In the genomic region with DNA sequence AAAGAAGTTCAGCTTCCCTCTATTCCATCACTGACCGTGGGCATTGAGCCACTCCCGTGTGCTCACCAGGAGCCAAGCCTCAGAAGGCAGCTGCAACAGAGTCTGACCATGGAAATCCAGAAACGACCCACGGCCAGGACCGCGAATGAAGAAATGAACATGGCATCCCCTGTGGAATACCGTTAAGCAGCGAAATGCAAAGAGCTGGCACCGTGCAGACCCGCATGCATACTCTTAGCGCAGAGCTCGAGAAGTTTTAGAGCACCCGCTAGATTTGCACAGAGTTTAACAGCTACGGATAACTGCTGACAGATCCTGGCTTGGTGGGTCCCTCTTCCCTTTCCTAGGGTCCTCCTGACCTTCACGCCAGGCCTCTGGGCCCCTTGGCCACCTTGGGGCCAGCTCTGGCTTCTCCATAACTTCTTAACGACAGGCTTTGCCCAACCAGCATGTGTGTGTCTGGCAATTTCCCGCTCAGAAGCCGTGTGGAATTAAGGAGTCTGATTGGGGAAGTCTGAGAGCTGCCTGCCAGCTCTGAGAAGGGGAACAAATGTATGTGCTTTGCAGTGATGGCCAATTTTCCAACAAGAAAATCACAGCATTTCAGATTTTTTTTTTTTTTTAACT, we compare ENCODE assay signal across 20 cellular contexts.
A peak's percentile ranks its signal among the peaks of the same experiment; 100 is the strongest.
DNase-seq lines count a peak whose midpoint lies in the region; ATAC-seq and TF ChIP-seq lines count a peak whose summit lies in the region.
"Had no signal": no experiment of that assay in that cellular context is flagged by ENCODE, and none has a peak within 500 bp of the region (broad histone marks: within the 10 kb centered on the region; RNA-seq: fewer than 3 reads in every experiment).

No MANE protein-coding gene starts in this region.

- 91% methylated on average over 16 of the region's 18 CpGs for WGBS in esophagus muscularis mucosa

- intact Hi-C loops in left cardiac atrium (cut with DNase I), result no loop called here
- intact Hi-C loops in esophagus muscularis mucosa (cut with DNase I), result no loop called here
- intact Hi-C loops in upper lobe of right lung (cut with DNase I), result no loop called here

- H3K9me3 ChIP-seq in right atrium auricular region (peaks cover 0 to 30% of the 10 kb centered on the region in 2 donors), esophagus muscularis mucosa (peaks cover 0 to 16% (median 6%) of the 10 kb centered on the region in 4 donors), osteoblast (ENCODE audit: low read depth, low read length) (peaks cover 4% of the 10 kb centered on the region), upper lobe of right lung (no peaks in the 10 kb centered on the region)

- DNase-seq in right atrium auricular region (ENCODE audit: low spot score) (peak; percentile 40), left cardiac atrium (no peak), esophagus muscularis mucosa (ENCODE audit: extremely low spot score) (peak; percentile 81), osteoblast (ENCODE audit: insufficient read length, low spot score, missing footprints) (peak; percentile 49), upper lobe of right lung (peak; percentile 46)
- DNase-seq: CD4-positive, alpha-beta memory T cell; DMS153; GF-D8; NCI-H1417 treated with DMSO at 0.1 percent for 48 hours; NCI-H187 treated with DMSO at 0.1 percent for 48 hours; NCI-H2227 treated with DMSO at 0.1 percent for 48 hours; NCI-H510A treated with DMSO at 0.1 percent for 48 hours; NCI-H774; SHP77 had no signal

- H3K36me3 ChIP-seq in right atrium auricular region, result no peaks in the 10 kb centered on the region
- no peaks in the 10 kb centered on the region for H3K36me3 ChIP-seq in esophagus muscularis mucosa
- no peaks in the 10 kb centered on the region for H3K36me3 ChIP-seq in osteoblast (ENCODE audit: insufficient read depth, low read length)
- no peaks in the 10 kb centered on the region for H3K36me3 ChIP-seq in upper lobe of right lung
- H3K36me3 ChIP-seq: BLaER1 had no signal

- no peak for TF ChIP-seq POLR2A in esophagus muscularis mucosa (IDR thresholded peaks at IDR 0.05; ENCODE audit: low read depth)

- TF ChIP-seq CTCF in right atrium auricular region (IDR thresholded peaks at IDR 0.05), result no peak
- no peak for TF ChIP-seq CTCF in esophagus muscularis mucosa (IDR thresholded peaks at IDR 0.05)
- TF ChIP-seq CTCF in osteoblast (IDR thresholded peaks at IDR 0.05; ENCODE audit: extremely low read depth, low read depth, low read length), result no peak
- no peak for TF ChIP-seq CTCF in upper lobe of right lung (IDR thresholded peaks at IDR 0.05)

- no peak overlapping the region for H2AFZ ChIP-seq in osteoblast (ENCODE audit: low read length)

- no peak for ATAC-seq in left cardiac atrium
- ATAC-seq in upper lobe of right lung, result no peak
- ATAC-seq in GM18519 (IDR thresholded peaks at IDR 0.05; ENCODE audit: low FRiP score, unreplicated experiment), result no peak
- ATAC-seq in HG03378 (IDR thresholded peaks at IDR 0.05; ENCODE audit: unreplicated experiment), result no peak
- no peak for ATAC-seq in GM18858 (IDR thresholded peaks at IDR 0.05; ENCODE audit: unreplicated experiment)
- ATAC-seq: A549 had no signal

- H3K27ac ChIP-seq in right atrium auricular region (no peak overlapping the region), esophagus muscularis mucosa (replicated peaks in 1 of 4) (no peak overlapping the region), osteoblast (ENCODE audit: low read depth, low read length) (no peak overlapping the region), upper lobe of right lung (no peak overlapping the region)
- H3K27ac ChIP-seq: A549, BLaER1, KMS-11 had no signal

- H4K20me1 ChIP-seq in osteoblast (ENCODE audit: insufficient read depth, low read length), result no peaks in the 10 kb centered on the region
- H4K20me1 ChIP-seq: BLaER1 had no signal

- no peaks in the 10 kb centered on the region for H3K79me2 ChIP-seq in osteoblast (ENCODE audit: insufficient read depth, low read length)

- H3K27me3 ChIP-seq in right atrium auricular region (no peaks in the 10 kb centered on the region), esophagus muscularis mucosa (no peaks in the 10 kb centered on the region), osteoblast (ENCODE audit: insufficient read depth, low read length) (no peaks in the 10 kb centered on the region), upper lobe of right lung (no peaks in the 10 kb centered on the region)
- H3K27me3 ChIP-seq: BLaER1 had no signal

- no peak overlapping the region for H3K4me2 ChIP-seq in osteoblast (ENCODE audit: insufficient read depth, low read length)
- H3K4me2 ChIP-seq: A549, BLaER1, KMS-11 had no signal

- no peak overlapping the region for H3K4me3 ChIP-seq in right atrium auricular region
- H3K4me3 ChIP-seq in esophagus muscularis mucosa, result no peak overlapping the region
- H3K4me3 ChIP-seq in osteoblast (ENCODE audit: insufficient read depth, low read length), result no peak overlapping the region
- H3K4me3 ChIP-seq in upper lobe of right lung, result no peak overlapping the region
- H3K4me3 ChIP-seq: A549, BLaER1 had no signal

- H3K4me1 ChIP-seq in right atrium auricular region, result no peaks in the 10 kb centered on the region
- H3K4me1 ChIP-seq in esophagus muscularis mucosa, result no peaks in the 10 kb centered on the region
- H3K4me1 ChIP-seq in osteoblast (ENCODE audit: insufficient read depth, low read length), result peaks cover 22% of the 10 kb centered on the region
- H3K4me1 ChIP-seq in upper lobe of right lung, result no peaks in the 10 kb centered on the region
- H3K4me1 ChIP-seq: A549 had no signal

- TF ChIP-seq EP300 in esophagus muscularis mucosa (IDR thresholded peaks at IDR 0.05), result no peak
